In genomic region chr4:8694651-8695151, GRCh38 we compare ENCODE assay signal across 17 cellular contexts.
"Had no signal": no experiment of that assay in that cellular context is flagged by ENCODE, and none has a peak within 500 bp of the region (broad histone marks: within the 10 kb centered on the region; RNA-seq: fewer than 3 reads in every experiment).

No MANE protein-coding gene starts in this region.

- H3K27ac Mint-ChIP-seq: activated T-helper 2 cell treated with anti-CD3 and anti-CD28 coated beads, Interferon-gamma antibody, Interleukin-2, Interleukin-4, amounts not matched to agents 10 μg/mL and 5 μg/mL and 100 μg/mL, durations not matched to agents 14 hours and 24 hours and 36 hours; dendritic cell treated with granulocyte-macrophage colony-stimulating factor and Interleukin-4, amounts not matched to agents 40 ng/mL and 50 ng/mL, for 4 days; effector memory CD8-positive, alpha-beta T cell; natural killer cell; T-helper 1 cell treated with Interleukin-12 subunit alpha and Interleukin-12 subunit beta and Interleukin-4 antibody, amounts not matched to agents 30 μg/mL and 1 μg/mL, for 36 hours had no signal

- H3K27ac ChIP-seq: ascending aorta, neutrophil, tibial artery, VCaP had no signal

- H3K4me3 Mint-ChIP-seq: dendritic cell treated with granulocyte-macrophage colony-stimulating factor and Interleukin-4, amounts not matched to agents 40 ng/mL and 50 ng/mL, for 4 days; effector memory CD8-positive, alpha-beta T cell; natural killer cell; T-helper 1 cell treated with Interleukin-12 subunit alpha and Interleukin-12 subunit beta and Interleukin-4 antibody, amounts not matched to agents 30 μg/mL and 1 μg/mL, for 36 hours had no signal

- H3K36me3 ChIP-seq: ascending aorta, neutrophil, tibial artery had no signal

- DNase-seq: activated CD4-positive, alpha-beta T cell treated with anti-CD3 and anti-CD28 coated beads, Interleukin-2, amount 50 U/mL, for 4 hours; activated CD4-positive, CD25-positive, alpha-beta regulatory T cell treated with anti-CD3 and anti-CD28 coated beads, Interleukin-2, amount 50 U/mL, for 72 hours; activated naive CD4-positive, alpha-beta T cell treated with anti-CD3 and anti-CD28 coated beads, Interleukin-2, amount 50 U/mL, for 16 hours; activated T-cell treated with anti-CD3 and anti-CD28 coated beads for 4 hours; cerebellar nuclear complex; effector memory CD8-positive, alpha-beta T cell; natural killer cell; retina; stimulated activated naive CD4-positive, alpha-beta T cell treated with Interleukin-2 at 50 U/mL for 16 hours; substantia nigra had no signal

- H3K9me3 Mint-ChIP-seq: activated T-helper 2 cell treated with anti-CD3 and anti-CD28 coated beads, Interferon-gamma antibody, Interleukin-2, Interleukin-4, amounts not matched to agents 10 μg/mL and 5 μg/mL and 100 μg/mL, durations not matched to agents 14 hours and 24 hours and 36 hours; dendritic cell treated with granulocyte-macrophage colony-stimulating factor and Interleukin-4, amounts not matched to agents 40 ng/mL and 50 ng/mL, for 4 days; effector memory CD8-positive, alpha-beta T cell; natural killer cell; T-helper 1 cell treated with Interleukin-12 subunit alpha and Interleukin-12 subunit beta and Interleukin-4 antibody, amounts not matched to agents 30 μg/mL and 1 μg/mL, for 36 hours had no signal

- H3K4me1 Mint-ChIP-seq: natural killer cell had no signal

- H3K36me3 Mint-ChIP-seq: natural killer cell had no signal

- H3K27me3 ChIP-seq: ascending aorta had no signal

- H3K9me3 ChIP-seq: ascending aorta, neutrophil had no signal

- H3K4me3 ChIP-seq: ascending aorta, tibial artery had no signal

- H3K4me1 ChIP-seq: ascending aorta, tibial artery had no signal
